1 cellular context compared by ENCODE assay signal in genomic region chr22:30276041-30276440, GRCh38.
TF ChIP-seq lines count a peak whose summit lies in the region.

No MANE protein-coding gene starts in this region.

TF ChIP-seq in IMR-90, 13 proteins besides CTCF, POLR2A, EP300 and RAD21:
- TF ChIP-seq MAZ (IDR thresholded peaks at IDR 0.05; ENCODE audit: borderline replicate concordance, low read depth, low read length) (no peak), MAFK (IDR thresholded peaks at IDR 0.05; ENCODE audit: low read depth, low read length) (no peak), CHD1 (IDR thresholded peaks at IDR 0.05; ENCODE audit: low read depth, low read length) (no peak), FOS (IDR thresholded peaks at IDR 0.05; ENCODE audit: low read depth, low read length) (no peak), MXI1 (IDR thresholded peaks at IDR 0.05; ENCODE audit: borderline replicate concordance, low read depth, low read length) (no peak), BHLHE40 (IDR thresholded peaks at IDR 0.05; ENCODE audit: low read depth, low read length) (no peak), CEBPB (IDR thresholded peaks at IDR 0.05; ENCODE audit: low read depth, low read length) (no peak)
TF ChIP-seq in IMR-90: peak in this region for 0.
